ENCODE assay signal across 8 cellular contexts in genomic region chrX:91779139-91779538, GRCh38. TPM values are rescaled to one million over a fixed set of nuclear protein-coding genes. Genes with fewer than 3 reads are reported as not detected.
DNase-seq lines count a peak whose midpoint lies in the region; ATAC-seq, FAIRE-seq and TF ChIP-seq lines count a peak whose summit lies in the region.
"Not testable (repeated sequence)": the region's sequence is repeated elsewhere in the genome, so short reads cannot be mapped to it uniquely, and the experiment has no call there.
"Had no signal": no experiment of that assay in that cellular context is flagged by ENCODE, and none has a peak within 500 bp of the region (broad histone marks: within the 10 kb centered on the region; RNA-seq: fewer than 3 reads in every experiment).

Gene PCDH11X (plus strand): TSS chrX:91779375. CDS start chrX:91835505, 56,130 bp downstream.

- peaks cover 11% of the 10 kb centered on the region for H3K27me3 ChIP-seq in HUES64 (ENCODE audit: insufficient read depth, low read length)
- H3K27me3 ChIP-seq in astrocyte (ENCODE audit: insufficient read depth, low read length); mesendoderm (ENCODE audit: insufficient read depth, low read length, poor library complexity): not testable (repeated sequence)
- H3K27me3 ChIP-seq in smooth muscle cell (ENCODE audit: low read depth), result peaks cover 31% of the 10 kb centered on the region

- DNase-seq in NCI-H460 (ENCODE audit: extremely low read depth, low read depth) (peak; percentile 65), T follicular helper cell (ENCODE audit: low read depth) (peak; percentile 12), left cardiac atrium (peak; percentile 43), mesendoderm (peak; percentile 61)
- not testable (repeated sequence) for DNase-seq in astrocyte (ENCODE audit: low read depth); smooth muscle cell (lab: John Stamatoyannopoulos, UW; ENCODE audit: unreplicated experiment)

- not testable (repeated sequence) for H3K9me3 Mint-ChIP-seq in astrocyte (ENCODE audit: unreplicated experiment)

- H3K18ac ChIP-seq in mesendoderm (ENCODE audit: low read length), result not testable (repeated sequence)

- not testable (repeated sequence) for H2BK5ac ChIP-seq in mesendoderm (ENCODE audit: low read length)

- H3K56ac ChIP-seq in mesendoderm (ENCODE audit: low read length), result not testable (repeated sequence)

- not testable (repeated sequence) for H4K8ac ChIP-seq in mesendoderm (ENCODE audit: low read depth, low read length)

- peak within 1 kb of the TSS; percentile 54 for H3K4me3 Mint-ChIP-seq in astrocyte (ENCODE audit: unreplicated experiment)

- not testable (repeated sequence) for H3F3A ChIP-seq in smooth muscle cell (ENCODE audit: low read depth)

- peak in 1 of 2 donors; percentile 58 for ATAC-seq in left cardiac atrium

- H3K79me2 ChIP-seq in astrocyte (ENCODE audit: insufficient read depth, low read length); mesendoderm (ENCODE audit: control insufficient read depth, insufficient read depth, low read length); smooth muscle cell (ENCODE audit: low read depth): not testable (repeated sequence)

- not testable (repeated sequence) for H3K9me3 ChIP-seq in HUES64 (ENCODE audit: insufficient read depth, low read depth, low read length); astrocyte (ENCODE audit: insufficient read depth, low read depth, low read length); smooth muscle cell (replicated peaks; ENCODE audit: low read depth)

- TF ChIP-seq CTCF in astrocyte (IDR thresholded peaks at IDR 0.05; ENCODE audit: insufficient read depth, low read depth, low read length); smooth muscle cell (IDR thresholded peaks at IDR 0.05; ENCODE audit: borderline replicate concordance, insufficient read depth, poor library complexity, severe bottlenecking): not testable (repeated sequence)

- 0% methylated on average over 3 of the region's 23 CpGs for WGBS in HUES64
- WGBS in mesendoderm (ENCODE audit: extremely low coverage, insufficient coverage, low lambda C conversion rate), result no CpG with 5 or more reads among the region's 23 CpGs
- 2% methylated on average over 7 of the region's 23 CpGs for WGBS in smooth muscle cell (ENCODE audit: low lambda C conversion rate)

- not testable (repeated sequence) for H3K4ac ChIP-seq in mesendoderm (ENCODE audit: low read depth, low read length)

- H3K4me1 Mint-ChIP-seq in astrocyte (ENCODE audit: low read depth, unreplicated experiment), result not testable (repeated sequence)

- H2AFZ ChIP-seq in astrocyte (ENCODE audit: low read depth, low read length), result not testable (repeated sequence)
- H2AFZ ChIP-seq in smooth muscle cell (ENCODE audit: low read depth), result peak within 1 kb of the TSS; percentile 33

- not testable (repeated sequence) for FAIRE-seq in astrocyte (lab: Jason Lieb, UNC)

- peak within 1 kb of the TSS; percentile 59 for H3K4me3 ChIP-seq in HUES64 (ENCODE audit: low read length)
- not testable (repeated sequence) for H3K4me3 ChIP-seq in astrocyte (ENCODE audit: insufficient read depth, low read depth, low read length); mesendoderm (ENCODE audit: low read length)
- peak within 1 kb of the TSS; percentile 55 for H3K4me3 ChIP-seq in smooth muscle cell

- not testable (repeated sequence) for H3K36me3 ChIP-seq in HUES64 (ENCODE audit: insufficient read depth, low read length); astrocyte (ENCODE audit: insufficient read depth, low read length); mesendoderm (ENCODE audit: control insufficient read depth, insufficient read depth, low read length); smooth muscle cell (ENCODE audit: low read depth)

- not testable (repeated sequence) for H2AK5ac ChIP-seq in mesendoderm (ENCODE audit: low read length)

- H2BK15ac ChIP-seq in mesendoderm (replicated peaks; ENCODE audit: low read depth), result not testable (repeated sequence)

- not testable (repeated sequence) for H3K79me1 ChIP-seq in mesendoderm (ENCODE audit: low read length)

- H3K36me3 Mint-ChIP-seq in astrocyte (ENCODE audit: low read depth, unreplicated experiment), result not testable (repeated sequence)

- not testable (repeated sequence) for H3K4me2 ChIP-seq in astrocyte (ENCODE audit: low read length); mesendoderm (ENCODE audit: low read length)
- peak within 1 kb of the TSS; percentile 88 for H3K4me2 ChIP-seq in smooth muscle cell

- not testable (repeated sequence) for H4K20me1 ChIP-seq in astrocyte (ENCODE audit: insufficient read depth, low read length); smooth muscle cell (ENCODE audit: low read depth)

- H3K9ac ChIP-seq in HUES64 (ENCODE audit: low read depth, low read length); astrocyte (ENCODE audit: low read length); mesendoderm (ENCODE audit: low read length); smooth muscle cell (ENCODE audit: low read depth): not testable (repeated sequence)

- H4K5ac ChIP-seq in mesendoderm (ENCODE audit: low read length), result not testable (repeated sequence)

- not testable (repeated sequence) for H3K23ac ChIP-seq in mesendoderm (ENCODE audit: low read length)

- H3K27ac ChIP-seq in HUES64 (ENCODE audit: low read depth, low read length); astrocyte (ENCODE audit: low read depth, low read length); mesendoderm (ENCODE audit: low read depth, low read length); smooth muscle cell (ENCODE audit: low read depth): not testable (repeated sequence)

- intact Hi-C loops in left cardiac atrium (cut with DNase I), result not testable (repeated sequence)

- not testable (repeated sequence) for H3K27me3 Mint-ChIP-seq in astrocyte (ENCODE audit: low read depth, unreplicated experiment)

- H3K27ac Mint-ChIP-seq in astrocyte (ENCODE audit: unreplicated experiment), result not testable (repeated sequence)

- H3K4me1 ChIP-seq in HUES64 (ENCODE audit: insufficient read depth, low read length); astrocyte (ENCODE audit: insufficient read depth, low read length); mesendoderm (ENCODE audit: control insufficient read depth, low read depth, low read length); smooth muscle cell (ENCODE audit: low read depth): not testable (repeated sequence)

- not testable (repeated sequence) for H2BK120ac ChIP-seq in mesendoderm (ENCODE audit: low read depth, low read length)

RNA-seq across cellular contexts. Expression of gene PCDH11X, which starts in this region (rescaled TPM):
- 5.5 TPM for polyA plus RNA-seq in HUES64 (2013, experiment 1 of 2)
- polyA plus RNA-seq in HUES64 (2013, experiment 2 of 2), result 7.9 TPM
- 7.6 and 8.3 TPM in 2 replicates for total RNA-seq in NCI-H460 (2014; rRNA removed; shearing (Covaris generic))
- 1.1 and 3.1 TPM in 2 replicates for polyA plus RNA-seq in NCI-H460 (2014; cell fraction: nucleus; rRNA removed)
- total RNA-seq in astrocyte, result 0.31 and 0.57 TPM in 2 replicates
- under 1 TPM; 0.06 to 0.29 TPM for total RNA-seq in left cardiac atrium
- 2.6 TPM for polyA plus RNA-seq in mesendoderm (2013, experiment 1 of 2)
- polyA plus RNA-seq in mesendoderm (2013, experiment 2 of 2), result 2.7 TPM
- 0.58 and 1.5 TPM in 2 replicates for total RNA-seq in smooth muscle cell
- 0.09 and 0.24 TPM in 2 replicates for polyA plus RNA-seq in smooth muscle cell
- total RNA-seq: activated naive CD8-positive, alpha-beta T cell treated with anti-CD3 and anti-CD28 coated beads for 36 hours had no signal

Comparison
In these comparisons a context has a peak if more than half of its experiments do, and no peak if none do; other contexts are left out.
1. Peak in DNase-seq in left cardiac atrium; RNA of the gene not detected or under 1 TPM.